Comparison of ENCODE assay signal across 9 cellular contexts in genomic region chr12:106084048-106084671, GRCh38. TPM values are rescaled to one million over a fixed set of nuclear protein-coding genes. Genes with fewer than 3 reads are reported as not detected.
DNase-seq lines count a peak whose midpoint lies in the region; ATAC-seq and TF ChIP-seq lines count a peak whose summit lies in the region.
"Had no signal": no experiment of that assay in that cellular context is flagged by ENCODE, and none has a peak within 500 bp of the region (broad histone marks: within the 10 kb centered on the region; RNA-seq: fewer than 3 reads in every experiment).

No MANE protein-coding gene starts in this region.

- peaks cover 76% of the 10 kb centered on the region for H3K27me3 ChIP-seq in OCI-LY3 (ENCODE audit: low read depth, low read length)
- H3K27me3 ChIP-seq in neuron (ENCODE audit: insufficient read depth, low read length): no peaks in the 10 kb centered on the region

- peaks cover 50% of the 10 kb centered on the region for H3K4me1 Mint-ChIP-seq in endothelial cell (ENCODE audit: unreplicated experiment)

- no peak overlapping the region for H3K27ac ChIP-seq in OCI-LY3 (ENCODE audit: low read length)

- H3K9ac ChIP-seq in OCI-LY3 (ENCODE audit: low read length): no peak overlapping the region

- H3K4me3 Mint-ChIP-seq in endothelial cell (ENCODE audit: unreplicated experiment): peak overlapping the region; percentile 68

- H3K4me3 ChIP-seq in OCI-LY3 (ENCODE audit: low read length) (no peak overlapping the region), neuron (ENCODE audit: low read length) (peak overlapping the region; percentile 2)

- H3K36me3 ChIP-seq in OCI-LY3 (replicated peaks; ENCODE audit: low read depth, low read length): no peaks in the 10 kb centered on the region
- peaks cover 51% of the 10 kb centered on the region for H3K36me3 ChIP-seq in neuron (ENCODE audit: insufficient read depth, low read length)

- ATAC-seq in HG02763 (IDR thresholded peaks at IDR 0.05; ENCODE audit: unreplicated experiment): no peak
- no peak for ATAC-seq in GM18909 (IDR thresholded peaks at IDR 0.05; ENCODE audit: poor library complexity, unreplicated experiment)
- ATAC-seq in HG02678 (IDR thresholded peaks at IDR 0.05; ENCODE audit: unreplicated experiment): no peak

- H3K9me3 Mint-ChIP-seq in endothelial cell (ENCODE audit: unreplicated experiment): no peaks in the 10 kb centered on the region

- no peaks in the 10 kb centered on the region for H3K79me2 ChIP-seq in OCI-LY3 (ENCODE audit: low read length)

- H2AFZ ChIP-seq in OCI-LY3 (ENCODE audit: low read depth, low read length): no peak overlapping the region
- H2AFZ ChIP-seq in neuron (ENCODE audit: low read depth, low read length): no peak overlapping the region

- no peaks in the 10 kb centered on the region for H4K20me1 ChIP-seq in OCI-LY3 (ENCODE audit: insufficient read depth, low read length)

- peak overlapping the region; percentile 70 for H3K27ac Mint-ChIP-seq in endothelial cell (ENCODE audit: unreplicated experiment)

- H3K36me3 Mint-ChIP-seq in endothelial cell (ENCODE audit: low read depth, unreplicated experiment): peaks cover 39% of the 10 kb centered on the region

- H3K27me3 Mint-ChIP-seq in endothelial cell (ENCODE audit: unreplicated experiment): peaks cover under 1% of the 10 kb centered on the region

- H3K4me1 ChIP-seq in OCI-LY3 (ENCODE audit: low read length): peaks cover 36% of the 10 kb centered on the region
- H3K4me1 ChIP-seq in neuron (ENCODE audit: insufficient read depth, low read length): peaks cover 65% of the 10 kb centered on the region

- DNase-seq in COLO829 (ENCODE audit: low spot score) (peak; percentile 65), endothelial cell (ENCODE audit: low spot score) (no peak), KBM-7 (no peak)
- DNase-seq: small intestine had no signal

- H3K4me2 ChIP-seq in OCI-LY3 (ENCODE audit: low read length): 0 out of 2 replicates have a peak overlapping the region, but pooled peaks have one; percentile 2

- H3K9me3 ChIP-seq in OCI-LY3 (ENCODE audit: insufficient read depth, low read length) (no peaks in the 10 kb centered on the region), neuron (ENCODE audit: low read length) (no peaks in the 10 kb centered on the region)

- no peak for TF ChIP-seq CTCF in OCI-LY3 (IDR thresholded peaks at IDR 0.05; ENCODE audit: low read depth, low read length)
- no peak for TF ChIP-seq CTCF in endothelial cell (IDR thresholded peaks at IDR 0.05; ENCODE audit: unreplicated experiment)

- in situ Hi-C loops in KBM-7 (cut with MboI; ENCODE audit: low pct_unique_long_range_greater_than_20kb, low sequenced_read_pairs): no loop called here

RNA-seq across cellular contexts. Expression of gene NUAK1, which starts 54.6 kb away (rescaled TPM):
- total RNA-seq in endothelial cell (ENCODE audit: unreplicated experiment): 16.6 TPM
